ENCODE assay signal across 25 cellular contexts in the genomic region with DNA sequence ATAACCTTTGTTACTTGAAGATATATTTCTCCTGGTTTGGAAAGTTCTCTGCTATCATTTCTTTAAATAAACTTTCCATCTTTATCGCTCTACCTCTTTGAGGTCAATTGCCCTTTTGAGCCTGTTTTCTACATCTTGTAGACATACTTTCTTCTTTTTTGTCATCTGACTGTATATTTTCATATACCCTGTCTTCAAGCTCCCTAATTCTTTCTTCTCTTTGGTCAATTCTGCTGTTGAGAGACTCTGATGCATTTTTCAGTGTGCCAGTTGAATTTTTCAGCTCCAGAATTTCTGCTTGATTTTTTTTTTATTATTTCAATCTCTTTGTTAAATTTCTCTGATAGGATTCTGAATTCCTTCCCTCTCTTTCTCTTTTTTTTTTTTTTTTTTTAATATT.
"Had no signal": no experiment of that assay in that cellular context is flagged by ENCODE, and none has a peak within 500 bp of the region (broad histone marks: within the 10 kb centered on the region; RNA-seq: fewer than 3 reads in every experiment).

No MANE protein-coding gene starts in this region.

- DNase-seq: colonic mucosa; cortex of kidney; dermis blood vessel endothelial cell; dorsolateral prefrontal cortex; effector CD4-positive, alpha-beta T cell; effector CD8-positive, alpha-beta T cell; effector memory CD4-positive, alpha-beta T cell; effector memory CD8-positive, alpha-beta T cell; endodermal cell; erythroblast; esophagus squamous epithelium; foreskin fibroblast; foreskin keratinocyte; foreskin melanocyte; gastrocnemius medialis; glutamatergic neuron; head of caudate nucleus; heart left ventricle; heart right ventricle had no signal

- H3K4me1 ChIP-seq: colonic mucosa, esophagus muscularis mucosa, esophagus squamous epithelium, foreskin keratinocyte, gastrocnemius medialis, gastroesophageal sphincter, heart left ventricle, heart right ventricle had no signal

- H3K36me3 ChIP-seq: colonic mucosa, esophagus muscularis mucosa, esophagus squamous epithelium, gastrocnemius medialis, gastroesophageal sphincter, heart left ventricle, heart right ventricle had no signal

- H3K9me3 ChIP-seq: colonic mucosa, gastrocnemius medialis had no signal

- ATAC-seq: effector memory CD8-positive, alpha-beta T cell; esophagus mucosa; foreskin keratinocyte; gastrocnemius medialis; gastroesophageal sphincter; heart left ventricle; heart right ventricle had no signal

- H2AFZ ChIP-seq: hepatocyte had no signal

- H3K79me2 ChIP-seq: hepatocyte had no signal

- H3K27me3 ChIP-seq: colonic mucosa, dorsolateral prefrontal cortex, esophagus muscularis mucosa, esophagus squamous epithelium, foreskin keratinocyte, gastrocnemius medialis, gastroesophageal sphincter, heart left ventricle, heart right ventricle, hepatocyte had no signal

- H3K4me2 ChIP-seq: hepatocyte had no signal

- H3K27ac ChIP-seq: colonic mucosa, coronary artery, dorsolateral prefrontal cortex, epithelial cell of prostate, esophagus muscularis mucosa, esophagus squamous epithelium, foreskin keratinocyte, gastrocnemius medialis, gastroesophageal sphincter, heart left ventricle, heart right ventricle, hepatocyte had no signal

- H3K4me3 ChIP-seq: colonic mucosa, coronary artery, dorsolateral prefrontal cortex, esophagus muscularis mucosa, esophagus squamous epithelium, gastrocnemius medialis, gastroesophageal sphincter, heart left ventricle, heart right ventricle, hepatocyte had no signal
